ENCODE assay signal across 14 cellular contexts in the genomic region with DNA sequence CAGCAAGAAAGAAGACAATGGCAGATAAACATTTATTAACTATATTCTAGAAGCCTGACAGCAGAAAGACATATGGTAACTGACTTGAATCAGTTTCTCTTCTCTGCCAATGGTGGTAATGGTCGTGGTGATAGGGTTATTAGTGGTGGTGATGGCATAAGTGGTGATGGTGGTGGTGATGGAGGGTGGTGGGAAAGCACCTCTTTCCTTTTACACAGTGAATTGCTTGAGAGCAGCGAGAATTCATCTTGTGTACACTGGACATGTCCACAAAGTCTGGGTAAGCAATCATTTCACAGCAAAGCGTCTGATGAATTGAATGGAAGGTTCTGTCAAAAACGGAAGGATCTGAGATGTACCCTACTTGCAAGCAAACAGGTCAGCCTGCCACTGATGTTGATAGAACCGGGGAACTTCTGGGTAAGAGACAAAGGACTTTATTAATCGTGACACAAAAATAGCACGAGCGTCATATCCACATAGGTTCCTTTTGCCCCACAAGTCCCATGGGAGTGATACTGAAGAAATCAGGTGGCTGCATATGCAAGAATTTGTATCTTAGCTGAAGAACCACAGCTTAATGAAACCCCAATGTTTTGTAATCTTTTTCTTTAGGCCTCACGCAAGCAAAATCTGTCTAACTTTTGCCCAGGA. TPM values are rescaled to one million over a fixed set of nuclear protein-coding genes. Genes with fewer than 3 reads are reported as not detected.
A peak's percentile ranks its signal among the peaks of the same experiment; 100 is the strongest.
DNase-seq lines count a peak whose midpoint lies in the region; ATAC-seq, FAIRE-seq and TF ChIP-seq lines count a peak whose summit lies in the region.
"Had no signal": no experiment of that assay in that cellular context is flagged by ENCODE, and none has a peak within 500 bp of the region (broad histone marks: within the 10 kb centered on the region; RNA-seq: fewer than 3 reads in every experiment).

No MANE protein-coding gene starts in this region.

- peak; percentile 73 for FAIRE-seq in GM18507 (lab: Jason Lieb, UNC)
- FAIRE-seq: keratinocyte had no signal

- TF ChIP-seq CTCF in right lobe of liver (IDR thresholded peaks at IDR 0.05) (no peak), body of pancreas (IDR thresholded peaks at IDR 0.05) (no peak)

- WGBS in right lobe of liver (ENCODE audit: insufficient coverage, low coverage, low lambda C conversion rate, missing lambda C conversion rate) = 69% methylated on average over 8 of the region's 9 CpGs
- WGBS in body of pancreas, 2 donors = 78 to 90% methylated on average over 9 of the region's 9 CpGs

- H3K36me3 ChIP-seq in right lobe of liver (no peaks in the 10 kb centered on the region), body of pancreas (replicated peaks in 1 of 2; ENCODE audit: insufficient read depth in 1 of 2, low read depth in 2 of 2) (no peaks in the 10 kb centered on the region)
- H3K36me3 ChIP-seq: BE2C, SJSA1 had no signal

- TF ChIP-seq POLR2A in right lobe of liver (IDR thresholded peaks at IDR 0.05) (no peak), body of pancreas (IDR thresholded peaks at IDR 0.05) (no peak)

- H3K9me3 ChIP-seq in right lobe of liver = no peaks in the 10 kb centered on the region
- H3K9me3 ChIP-seq in body of pancreas = no peaks in the 10 kb centered on the region
- H3K9me3 ChIP-seq: BE2C, SJSA1 had no signal

- DNase-seq in GM18507 (ENCODE audit: extremely low spot score, insufficient read length, low read depth) (no peak), NAMALWA (ENCODE audit: low spot score) (peak; percentile 11), right lobe of liver (no peak), body of pancreas (no peak)
- DNase-seq in activated effector memory CD4-positive, alpha-beta T cell treated with anti-CD3 and anti-CD28 coated beads, Interleukin-2, amount 50 U/mL, for 16 hours = no peak
- DNase-seq in activated CD8-positive, alpha-beta memory T cell treated with anti-CD3 and anti-CD28 coated beads, Interleukin-2, amount 50 U/mL, for 4 hours = no peak
- DNase-seq: activated CD4-positive, alpha-beta T cell treated with anti-CD3 and anti-CD28 coated beads for 36 hours; activated naive CD4-positive, alpha-beta T cell treated with anti-CD3 and anti-CD28 coated beads, Interleukin-2, amount 50 U/mL, for 16 hours; BE2C; NCI-H774 had no signal

- H3K4me1 ChIP-seq in right lobe of liver (no peaks in the 10 kb centered on the region), body of pancreas (no peaks in the 10 kb centered on the region)
- H3K4me1 ChIP-seq: BE2C, SJSA1 had no signal

- H3K27ac ChIP-seq in right lobe of liver (no peak overlapping the region), body of pancreas (no peak overlapping the region)
- H3K27ac ChIP-seq: SJSA1 had no signal

- H3K4me3 ChIP-seq in right lobe of liver = no peak overlapping the region
- H3K4me3 ChIP-seq in body of pancreas = no peak overlapping the region
- H3K4me3 ChIP-seq: SJSA1 had no signal

- intact Hi-C loops in right lobe of liver (cut with DNase I) = no loop called here
- intact Hi-C loops in body of pancreas (cut with DNase I) = no loop called here

- H3K27me3 ChIP-seq in right lobe of liver = no peaks in the 10 kb centered on the region
- no peaks in the 10 kb centered on the region for H3K27me3 ChIP-seq in body of pancreas
- H3K27me3 ChIP-seq: BE2C, SJSA1 had no signal

- ATAC-seq in GM21381 (IDR thresholded peaks at IDR 0.05; ENCODE audit: unreplicated experiment) (peak; percentile 71), HG02973 (IDR thresholded peaks at IDR 0.05; ENCODE audit: unreplicated experiment) (peak; percentile 61), right lobe of liver (no peak), body of pancreas (no peak)
- ATAC-seq: activated CD4-positive, alpha-beta T cell treated with anti-CD3 and anti-CD28 coated beads for 36 hours had no signal

RNA-seq across cellular contexts. Expression of a gene that starts 23.5 kb away (rescaled TPM):
- total RNA-seq in right lobe of liver (10 to 100 TPM; 21.5 to 33.4 (median 27.7) TPM), body of pancreas (10 to 100 TPM; 46.8 to 71.1 TPM)

Comparison
In these comparisons a context has a peak if more than half of its experiments do, and no peak if none do; other contexts are left out.
1. ATAC-seq: peak in GM21381 (single experiment) and HG02973 (single experiment); none in right lobe of liver (0 of 4) and body of pancreas (single experiment).